ENCODE assay signal across 18 cellular contexts in genomic region chr17:19574956-19575355, GRCh38. TPM values are rescaled to one million over a fixed set of nuclear protein-coding genes. Genes with fewer than 3 reads are reported as not detected.
A peak's percentile ranks its signal among the peaks of the same experiment; 100 is the strongest.
DNase-seq lines count a peak whose midpoint lies in the region; ATAC-seq and TF ChIP-seq lines count a peak whose summit lies in the region.
"Had no signal": no experiment of that assay in that cellular context is flagged by ENCODE, and none has a peak within 500 bp of the region (broad histone marks: within the 10 kb centered on the region; RNA-seq: fewer than 3 reads in every experiment).

No MANE protein-coding gene starts in this region.

- H3K36me3 Mint-ChIP-seq in neural progenitor cell = no peaks in the 10 kb centered on the region
- H3K36me3 Mint-ChIP-seq: CD4-positive, alpha-beta memory T cell had no signal

- ATAC-seq in stimulated activated naive CD8-positive, alpha-beta T cell treated with anti-CD3 and anti-CD28 coated beads, Interleukin-15, amount 100 ng/mL, for 72 hours = no peak
- ATAC-seq in stimulated activated naive CD8-positive, alpha-beta T cell treated with anti-CD3 and anti-CD28 coated beads, Interleukin-15, Interleukin-2, amounts not matched to agents 100 U/mL and 50 U/mL, for 24 hours = no peak
- ATAC-seq in HG03135 (IDR thresholded peaks at IDR 0.05; ENCODE audit: unreplicated experiment) = no peak
- ATAC-seq in HG03378 (IDR thresholded peaks at IDR 0.05; ENCODE audit: unreplicated experiment) = no peak
- ATAC-seq: GM12878, GM23338, HCT116 had no signal

- TF ChIP-seq POLR2A in breast epithelium (IDR thresholded peaks at IDR 0.05) = no peak

- intact Hi-C loops in breast epithelium (cut with DNase I; ENCODE audit: low total_unique reads) = no loop called here

- peak overlapping the region; percentile 82 to 87 for H3K27ac Mint-ChIP-seq in stimulated activated naive CD8-positive, alpha-beta T cell treated with anti-CD3 and anti-CD28 coated beads, Interleukin-15, amount 100 ng/mL, for 72 hours
- peak overlapping the region; percentile 72 for H3K27ac Mint-ChIP-seq in neural progenitor cell
- H3K27ac Mint-ChIP-seq: CD4-positive, alpha-beta memory T cell; GM23338 had no signal

- H3K27me3 ChIP-seq in GM23248 (replicated peaks; ENCODE audit: insufficient read depth) (peaks cover 7% of the 10 kb centered on the region), neural progenitor cell (peaks cover 11% of the 10 kb centered on the region), breast epithelium (peaks cover 0 to 6% of the 10 kb centered on the region in 2 donors)

- peaks cover 39% of the 10 kb centered on the region for H3K27me3 Mint-ChIP-seq in stimulated activated naive CD8-positive, alpha-beta T cell treated with anti-CD3 and anti-CD28 coated beads, Interleukin-15, amount 100 ng/mL, for 72 hours
- peaks cover 6% of the 10 kb centered on the region for H3K27me3 Mint-ChIP-seq in neural progenitor cell (ENCODE audit: insufficient read depth, low read depth)

- H3K36me3 ChIP-seq in GM23248 (ENCODE audit: low read depth) (no peaks in the 10 kb centered on the region), neural progenitor cell (no peaks in the 10 kb centered on the region), breast epithelium (no peaks in the 10 kb centered on the region)

- H3K9me3 ChIP-seq in GM23248 (ENCODE audit: low read depth) (no peaks in the 10 kb centered on the region), neural progenitor cell (ENCODE audit: low read depth) (no peaks in the 10 kb centered on the region), breast epithelium (no peaks in the 10 kb centered on the region)

- in situ Hi-C loops in GM23248 (cut with MboI) = no loop called here

- H3K9me2 ChIP-seq in GM23248 (ENCODE audit: insufficient read depth) = no peaks in the 10 kb centered on the region

- H3K9ac ChIP-seq in GM23248 (no peak overlapping the region), neural progenitor cell (no peak overlapping the region)

- H3F3A ChIP-seq in GM23248 (ENCODE audit: insufficient read depth) (no peaks in the 10 kb centered on the region), neural progenitor cell (ENCODE audit: low read depth) (no peaks in the 10 kb centered on the region)

- 78 to 80% methylated on average over 4 of the region's 4 CpGs for whole genome bisulfite sequencing in GM23248 (ENCODE audit: low coverage in 1 of 2, low lambda C conversion rate in 2 of 2, missing lambda C conversion rate in 2 of 2), 2 experiments

- H2AFZ ChIP-seq in GM23248 (no peak overlapping the region), neural progenitor cell (replicated peaks) (no peak overlapping the region)

- H3K4me1 ChIP-seq in GM23248 (ENCODE audit: insufficient read depth) (no peaks in the 10 kb centered on the region), neural progenitor cell (no peaks in the 10 kb centered on the region), breast epithelium (no peaks in the 10 kb centered on the region)

- H3K4me3 ChIP-seq in GM23248 = no peak overlapping the region
- H3K4me3 ChIP-seq in neural progenitor cell = no peak overlapping the region
- H3K4me3 ChIP-seq in breast epithelium = no peak overlapping the region
- H3K4me3 ChIP-seq: GM12878, GM23338 had no signal

- H3K79me2 ChIP-seq in GM23248 (ENCODE audit: insufficient read depth) = no peaks in the 10 kb centered on the region
- H3K79me2 ChIP-seq in neural progenitor cell (ENCODE audit: low read depth) = no peaks in the 10 kb centered on the region

- peaks cover 1% of the 10 kb centered on the region for H3K4me1 Mint-ChIP-seq in stimulated activated naive CD8-positive, alpha-beta T cell treated with anti-CD3 and anti-CD28 coated beads, Interleukin-15, amount 100 ng/mL, for 72 hours
- H3K4me1 Mint-ChIP-seq in neural progenitor cell = peaks cover 7% of the 10 kb centered on the region

- no peak overlapping the region for H3K4me3 Mint-ChIP-seq in stimulated activated naive CD8-positive, alpha-beta T cell treated with anti-CD3 and anti-CD28 coated beads, Interleukin-15, amount 100 ng/mL, for 72 hours
- no peak overlapping the region for H3K4me3 Mint-ChIP-seq in neural progenitor cell
- H3K4me3 Mint-ChIP-seq: CD4-positive, alpha-beta memory T cell; GM23338; H9 had no signal

- H4K20me1 ChIP-seq in GM23248 (ENCODE audit: insufficient read depth) = no peaks in the 10 kb centered on the region
- H4K20me1 ChIP-seq in neural progenitor cell (ENCODE audit: low read depth) = no peaks in the 10 kb centered on the region

- H3K27ac ChIP-seq in GM23248 (no peak overlapping the region), neural progenitor cell (no peak overlapping the region), breast epithelium (no peak overlapping the region)

- DNase-seq in stimulated activated naive CD8-positive, alpha-beta T cell treated with anti-CD3 and anti-CD28 coated beads, Interleukin-15, amount 100 ng/mL, for 72 hours = no peak
- no peak for DNase-seq in stimulated activated naive CD8-positive, alpha-beta T cell treated with anti-CD3 and anti-CD28 coated beads, Interleukin-15, Interleukin-2, amounts not matched to agents 100 U/mL and 50 U/mL, for 24 hours
- DNase-seq in GM23248 (peak; percentile 2), neural progenitor cell (ENCODE audit: low spot score) (no peak), breast epithelium (ENCODE audit: low spot score in 2 of 2) (no peak)
- DNase-seq: C1 segment of cervical spinal cord; Calu3; CD4-positive, alpha-beta memory T cell; COR-L47; DMS53; DMS79 treated with DMSO at 0.1 percent for 48 hours; H9 had no signal

- H3K4me2 ChIP-seq in GM23248 (ENCODE audit: unreplicated experiment) (no peak overlapping the region), neural progenitor cell (no peak overlapping the region)
- H3K4me2 ChIP-seq: GM23338 had no signal

- no peaks in the 10 kb centered on the region for H3K9me3 Mint-ChIP-seq in stimulated activated naive CD8-positive, alpha-beta T cell treated with anti-CD3 and anti-CD28 coated beads, Interleukin-15, amount 100 ng/mL, for 72 hours
- H3K9me3 Mint-ChIP-seq in neural progenitor cell = no peaks in the 10 kb centered on the region
- H3K9me3 Mint-ChIP-seq: CD4-positive, alpha-beta memory T cell; GM23338 had no signal

- no peak for TF ChIP-seq CTCF in neural progenitor cell (IDR thresholded peaks at IDR 0.05)
- no peak for TF ChIP-seq CTCF in breast epithelium (IDR thresholded peaks at IDR 0.05)

RNA-seq across cellular contexts. Expression of gene SLC47A1, which starts 41.3 kb away (rescaled TPM):
- total RNA-seq in GM23248 (2014; rRNA removed; shearing (Covaris generic)) = 1.9 and 7.0 TPM in 2 replicates
- 0.76 and 1.1 TPM in 2 replicates for polyA plus RNA-seq in GM23248 (2016; fragmentation: Nextera tagmentation; extraction: Ambion mirVana)
- 1.9 and 2.1 TPM in 2 replicates for total RNA-seq in neural progenitor cell (ENCODE audit: low replicate concordance)
- total RNA-seq in breast epithelium = 10 to 100 TPM in 1 of 3 donors, 1 to 10 TPM in 2; 3.8 to 22.1 (median 8.8) TPM
- total RNA-seq: Calu3, Daoy had no signal
- polyA plus RNA-seq: CD4-positive, alpha-beta memory T cell; GM12878 had no signal
